Comparison of ENCODE assay signal across 18 cellular contexts in the genomic region with DNA sequence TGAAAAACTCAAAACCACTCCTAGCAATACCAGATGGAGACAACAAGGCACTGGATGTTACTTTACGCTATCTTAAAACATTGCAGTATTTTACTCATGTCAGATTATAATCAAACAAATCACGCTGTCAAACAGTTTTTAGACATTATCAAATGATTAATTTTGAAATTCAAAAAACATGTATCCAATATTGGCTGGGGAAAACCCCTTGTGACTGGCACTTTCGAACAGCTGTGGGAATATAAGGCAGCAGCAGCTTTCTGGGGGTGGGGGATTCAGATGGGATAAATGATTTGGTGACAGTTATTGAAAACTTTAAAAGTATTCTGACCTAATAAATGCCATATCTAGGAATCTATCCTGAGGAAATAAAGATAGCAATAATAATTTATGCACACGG. TPM values are rescaled to one million over a fixed set of nuclear protein-coding genes. Genes with fewer than 3 reads are reported as not detected.
DNase-seq lines count a peak whose midpoint lies in the region; ATAC-seq and TF ChIP-seq lines count a peak whose summit lies in the region.
"Had no signal": no experiment of that assay in that cellular context is flagged by ENCODE, and none has a peak within 500 bp of the region (broad histone marks: within the 10 kb centered on the region; RNA-seq: fewer than 3 reads in every experiment).

No MANE protein-coding gene starts in this region.

- H3K23ac ChIP-seq in IMR-90 (ENCODE audit: low read depth, low read length), result no peak overlapping the region

- peaks cover 50% of the 10 kb centered on the region for H3K4me1 Mint-ChIP-seq in activated T-cell treated with anti-CD3 and anti-CD28 coated beads, Interleukin-2, amount 50 U/mL, for 24 hours (ENCODE audit: low read depth)

- H2BK120ac ChIP-seq in IMR-90 (ENCODE audit: low read depth, low read length), result no peak overlapping the region

- H3K79me1 ChIP-seq in IMR-90 (ENCODE audit: low read depth in 1 of 2, low read length in 2 of 2), result peaks cover 0 to 65% of the 10 kb centered on the region in 2 experiments; a peak in 2 of 4 replicates

- dilution Hi-C loops in IMR-90 (cut with HindIII; ENCODE audit: low sequenced_read_pairs, unreplicated experiment), result no loop called here

- H2BK5ac ChIP-seq in IMR-90 (ENCODE audit: low read depth, low read length, poor library complexity, severe bottlenecking), result no peak overlapping the region

- no peak overlapping the region for H3K56ac ChIP-seq in IMR-90 (ENCODE audit: extremely low read depth, insufficient read depth, low read length)

- TF ChIP-seq POLR2A in IMR-90 (IDR thresholded peaks at IDR 0.05; ENCODE audit: low read depth, low read length), result no peak

- H3K9me3 ChIP-seq in IMR-90 (ENCODE audit: control insufficient read depth, insufficient read depth, low read length) (no peaks in the 10 kb centered on the region), OCI-LY3 (ENCODE audit: insufficient read depth, low read length) (no peaks in the 10 kb centered on the region)
- H3K9me3 ChIP-seq: BE2C, HAP-1 had no signal

- no peak overlapping the region for H2BK15ac ChIP-seq in IMR-90 (ENCODE audit: low read depth, low read length)

- H4K91ac ChIP-seq in IMR-90 (ENCODE audit: insufficient read depth, low read depth, low read length), result no peak overlapping the region

- H3K4me3 ChIP-seq in IMR-90 (ENCODE audit: insufficient read depth, low read depth, low read length) (no peak overlapping the region), OCI-LY3 (ENCODE audit: low read length) (peak overlapping the region; percentile 43), dorsolateral prefrontal cortex (no peak overlapping the region)
- H3K4me3 ChIP-seq: HAP-1 had no signal

- ATAC-seq in IMR-90 (ENCODE audit: low read depth), result no peak
- ATAC-seq in HG02885 (IDR thresholded peaks at IDR 0.05; ENCODE audit: poor library complexity, unreplicated experiment), result no peak

- H3K4me1 ChIP-seq in IMR-90 (ENCODE audit: control insufficient read depth, insufficient read depth, low read length) (peaks cover 23% of the 10 kb centered on the region), OCI-LY3 (ENCODE audit: low read length) (peaks cover 65% of the 10 kb centered on the region)
- H3K4me1 ChIP-seq: BE2C had no signal

- intact Hi-C loops in IMR-90 (cut with micrococcal nuclease), result no loop called here
- intact Hi-C loops in dorsolateral prefrontal cortex (cut with DNase I), result no loop called here

- H3K9ac ChIP-seq in IMR-90 (ENCODE audit: low read depth, low read length) (no peak overlapping the region), OCI-LY3 (ENCODE audit: low read length) (no peak overlapping the region)

- H3K4ac ChIP-seq in IMR-90 (ENCODE audit: low read depth, low read length), result no peak overlapping the region

- H4K8ac ChIP-seq in IMR-90 (ENCODE audit: low read depth in 2 of 2, low read length in 2 of 2), result no peak overlapping the region

- H3K27ac ChIP-seq in IMR-90 (ENCODE audit: insufficient read depth, low read length) (no peak overlapping the region), OCI-LY3 (ENCODE audit: low read length) (no peak overlapping the region), dorsolateral prefrontal cortex (peak overlapping the region in 40 of 59 donors; percentile 2 to 98 (median 38))

- no peak overlapping the region for H3K18ac ChIP-seq in IMR-90 (ENCODE audit: low read depth, low read length)

- in situ Hi-C loops in IMR-90 (cut with MboI; ENCODE audit: low sequenced_read_pairs), result no loop called here

- no TSS peak for BruUV-seq in IMR-90 (replicated peaks; lab: Mats Ljungman, UMichigan)

- no peaks in the 10 kb centered on the region for H3K27me3 Mint-ChIP-seq in activated T-cell treated with anti-CD3 and anti-CD28 coated beads, Interleukin-2, amount 50 U/mL, for 24 hours
- H3K27me3 Mint-ChIP-seq: CD4-positive, CD25-positive, alpha-beta regulatory T cell; CD8-positive, alpha-beta memory T cell had no signal

- H2AFZ ChIP-seq in IMR-90 (replicated peaks; ENCODE audit: low read length, poor library complexity) (no peak overlapping the region), OCI-LY3 (ENCODE audit: low read depth, low read length) (no peak overlapping the region)

- H4K20me1 ChIP-seq in IMR-90 (ENCODE audit: insufficient read depth, low read length) (peaks cover 89% of the 10 kb centered on the region), OCI-LY3 (ENCODE audit: insufficient read depth, low read length) (no peaks in the 10 kb centered on the region)

- DNase-seq in IMR-90 (no peak), dorsolateral prefrontal cortex (no peak)
- no peak for DNase-seq in activated T-cell treated with anti-CD3 and anti-CD28 coated beads, Interleukin-2, amount 50 U/mL, for 24 hours
- DNase-seq in activated CD8-positive, alpha-beta memory T cell treated with anti-CD3 and anti-CD28 coated beads, Interleukin-2, amount 50 U/mL, for 48 hours, result no peak
- no peak for DNase-seq in activated T-cell treated with anti-CD3 and anti-CD28 coated beads, Interleukin-2, amount 50 U/mL, for 1 hour
- DNase-seq: ACHN; BE2C; C1 segment of cervical spinal cord; CD4-positive, CD25-positive, alpha-beta regulatory T cell; CD8-positive, alpha-beta memory T cell; COR-L47; DMS 273 treated with DMSO at 0.1 percent for 48 hours; DMS53; DND-41; EL had no signal

- POLR2A ChIA-PET in IMR-90 (lab: Charles Lee; ENCODE audit: unreplicated experiment), result interaction anchor here (0.7 kb wide), 1 partner anchor 14 kb away, joined by 3 read pairs; no protein-coding TSS in a partner anchor

- peaks cover 29% of the 10 kb centered on the region for H3K36me3 ChIP-seq in IMR-90 (ENCODE audit: control insufficient read depth, insufficient read depth, low read length)
- peaks cover 16% of the 10 kb centered on the region for H3K36me3 ChIP-seq in OCI-LY3 (replicated peaks; ENCODE audit: low read depth, low read length)
- H3K36me3 ChIP-seq: BE2C, HAP-1 had no signal

- no peak overlapping the region for H4K5ac ChIP-seq in IMR-90 (ENCODE audit: low read depth, low read length)

- peaks cover 13% of the 10 kb centered on the region for H3K9me1 ChIP-seq in IMR-90 (ENCODE audit: insufficient read depth, low read length)

- H3K36me3 Mint-ChIP-seq in activated T-cell treated with anti-CD3 and anti-CD28 coated beads, Interleukin-2, amount 50 U/mL, for 24 hours (ENCODE audit: low read depth), result peaks cover 69% of the 10 kb centered on the region

- no CpG with 5 or more reads among the region's 4 CpGs for WGBS in IMR-90 (ENCODE audit: extremely low coverage in 2 of 2, insufficient read length in 1 of 2), 2 experiments

- H2AK9ac ChIP-seq in IMR-90 (replicated peaks; ENCODE audit: low read depth, low read length, poor library complexity), result no peak overlapping the region

- H3K4me3 Mint-ChIP-seq in activated T-cell treated with anti-CD3 and anti-CD28 coated beads, Interleukin-2, amount 50 U/mL, for 24 hours, result no peak overlapping the region
- H3K4me3 Mint-ChIP-seq: CD4-positive, CD25-positive, alpha-beta regulatory T cell; CD8-positive, alpha-beta memory T cell had no signal

- no peak overlapping the region for H2BK20ac ChIP-seq in IMR-90 (ENCODE audit: low read depth, low read length)

- H3K79me2 ChIP-seq in OCI-LY3 (ENCODE audit: low read length), result peaks cover 46% of the 10 kb centered on the region

- TF ChIP-seq CTCF in IMR-90 (conservative IDR thresholded peaks at IDR 0.05; ENCODE audit: low read depth, low read length) (no peak), OCI-LY3 (IDR thresholded peaks at IDR 0.05; ENCODE audit: low read depth, low read length) (no peak), dorsolateral prefrontal cortex (IDR thresholded peaks at IDR 0.05 in 54 of 56, conservative IDR thresholded peaks at IDR 0.05 in 2 of 56; ENCODE audit: low read depth in 1 of 56, partially characterized antibody in 56 of 56) (no peak)

- H3K9me3 Mint-ChIP-seq in activated T-cell treated with anti-CD3 and anti-CD28 coated beads, Interleukin-2, amount 50 U/mL, for 24 hours, result no peaks in the 10 kb centered on the region
- H3K9me3 Mint-ChIP-seq: CD4-positive, CD25-positive, alpha-beta regulatory T cell; CD8-positive, alpha-beta memory T cell had no signal

- no peak for TF ChIP-seq RAD21 in IMR-90 (IDR thresholded peaks at IDR 0.05; ENCODE audit: low read length)

- peak overlapping the region; percentile 34; the same call in 1 of the 2 replicates for H3K4me2 ChIP-seq in IMR-90 (ENCODE audit: low read depth, low read length)
- peak overlapping the region; percentile 70 for H3K4me2 ChIP-seq in OCI-LY3 (ENCODE audit: low read length)

- H3K27me3 ChIP-seq in IMR-90 (ENCODE audit: control insufficient read depth, insufficient read depth, low read length) (no peaks in the 10 kb centered on the region), OCI-LY3 (ENCODE audit: low read depth, low read length) (no peaks in the 10 kb centered on the region), dorsolateral prefrontal cortex (no peaks in the 10 kb centered on the region)
- H3K27me3 ChIP-seq: BE2C had no signal

- CTCF ChIA-PET in IMR-90 (lab: Yijun Ruan, JAX), result no interaction called here

- no peak overlapping the region for H3K14ac ChIP-seq in IMR-90 (replicated peaks; ENCODE audit: low read depth, low read length)

- H3K27ac Mint-ChIP-seq in activated T-cell treated with anti-CD3 and anti-CD28 coated beads, Interleukin-2, amount 50 U/mL, for 24 hours, result no peak overlapping the region
- H3K27ac Mint-ChIP-seq: CD4-positive, CD25-positive, alpha-beta regulatory T cell; CD8-positive, alpha-beta memory T cell had no signal

- H2AK5ac ChIP-seq in IMR-90 (ENCODE audit: low read depth, low read length), result no peak overlapping the region

TF ChIP-seq in IMR-90, 13 proteins besides CTCF, POLR2A, EP300 and RAD21 (continues in another document):
- TF ChIP-seq MAZ (IDR thresholded peaks at IDR 0.05; ENCODE audit: borderline replicate concordance, low read depth, low read length) (no peak), MAFK (IDR thresholded peaks at IDR 0.05; ENCODE audit: low read depth, low read length) (no peak)
- TF ChIP-seq, protein P1, sequence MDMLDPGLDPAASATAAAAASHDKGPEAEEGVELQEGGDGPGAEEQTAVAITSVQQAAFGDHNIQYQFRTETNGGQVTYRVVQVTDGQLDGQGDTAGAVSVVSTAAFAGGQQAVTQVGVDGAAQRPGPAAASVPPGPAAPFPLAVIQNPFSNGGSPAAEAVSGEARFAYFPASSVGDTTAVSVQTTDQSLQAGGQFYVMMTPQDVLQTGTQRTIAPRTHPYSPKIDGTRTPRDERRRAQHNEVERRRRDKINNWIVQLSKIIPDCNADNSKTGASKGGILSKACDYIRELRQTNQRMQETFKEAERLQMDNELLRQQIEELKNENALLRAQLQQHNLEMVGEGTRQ (IDR thresholded peaks at IDR 0.05; ENCODE audit: low read depth, low read length), result no peak

RNA-seq across cellular contexts. Expression of gene ELL2, which starts 28.7 kb away (rescaled TPM):
- total RNA-seq in IMR-90 (2012; rRNA removed), result 92.5 and 137 TPM in 2 replicates
- 52.4 and 61.4 TPM in 2 replicates for polyA plus RNA-seq in IMR-90 (2012; rRNA removed)
- polyA plus RNA-seq in IMR-90 (2012; cell fraction: cytosol; rRNA removed), result 16.4 and 21.9 TPM in 2 replicates
- polyA plus RNA-seq in IMR-90 (2012; cell fraction: nucleus; rRNA removed; ENCODE audit: low replicate concordance), result 23.4 and 161 TPM in 2 replicates
- 100 to 1,000 TPM in 33 of 120 experiments, 10 to 100 TPM in 87; 53.4 to 211 (median 88.7) TPM for total RNA-seq in dorsolateral prefrontal cortex

Comparison
In these comparisons a context has a peak if more than half of its experiments do, and no peak if none do; other contexts are left out.
1. H3K27ac ChIP-seq: peak in dorsolateral prefrontal cortex (40 of 59); none in IMR-90 (single experiment) and OCI-LY3 (single experiment).